ENCODE assay signal across 27 cellular contexts in the genomic region with DNA sequence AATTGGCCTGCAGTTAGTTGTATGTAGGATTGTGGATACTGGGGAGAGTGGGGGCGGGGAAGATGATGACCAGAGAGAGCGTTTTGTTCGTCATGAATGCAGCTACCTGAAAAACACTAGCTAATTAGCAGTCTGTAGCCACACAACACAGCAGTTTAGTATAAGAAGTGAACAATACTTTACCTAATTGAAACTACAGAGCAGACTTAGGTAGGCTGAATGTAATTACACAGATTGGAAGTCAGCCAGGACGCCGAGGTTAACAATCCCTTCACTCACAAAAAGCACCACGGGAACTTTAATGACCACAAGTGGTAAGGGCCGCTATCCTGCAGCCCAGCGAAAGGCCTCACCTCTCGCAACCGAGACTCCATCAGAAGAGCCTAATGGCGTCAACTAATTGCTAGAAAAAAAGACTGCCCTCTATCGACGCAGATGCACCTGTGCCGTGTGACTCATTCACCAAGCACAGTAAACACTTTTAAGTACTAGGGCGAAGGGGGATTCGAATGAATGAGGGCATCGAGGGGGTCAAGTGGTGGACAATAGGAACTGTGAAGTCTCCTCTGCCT.
A peak's percentile ranks its signal among the peaks of the same experiment; 100 is the strongest.
DNase-seq lines count a peak whose midpoint lies in the region; ATAC-seq and TF ChIP-seq lines count a peak whose summit lies in the region.
"Had no signal": no experiment of that assay in that cellular context is flagged by ENCODE, and none has a peak within 500 bp of the region (broad histone marks: within the 10 kb centered on the region; RNA-seq: fewer than 3 reads in every experiment).

No MANE protein-coding gene starts in this region.

- no peak overlapping the region for H3K27ac Mint-ChIP-seq in neural progenitor cell
- H3K27ac Mint-ChIP-seq in activated CD4-positive, alpha-beta memory T cell treated with anti-CD3 and anti-CD28 coated beads, Interleukin-2, amount 10 ng/mL, durations not matched to agents 7 days and 5 days = no peak overlapping the region
- H3K27ac Mint-ChIP-seq: activated naive CD8-positive, alpha-beta T cell treated with anti-CD3 and anti-CD28 coated beads for 36 hours; dendritic cell treated with granulocyte-macrophage colony-stimulating factor and Interleukin-4, amounts not matched to agents 40 ng/mL and 50 ng/mL, for 4 days; stimulated activated naive B cell treated with anti-CD40 and anti-IgM and Interleukin-4, amounts not matched to agents 10 μg/mL and 1 μg/mL and 100 μg/mL, for 72 hours had no signal

- DNase-seq in DMS53 (lab: John Stamatoyannopoulos, UW) (peak; percentile 5), DMS53 treated with DMSO at 0.1 percent for 48 hours (lab: John Stamatoyannopoulos, UW; ENCODE audit: unreplicated experiment) (no peak), NCI-H1436 treated with DMSO at 0.1 percent for 48 hours (lab: John Stamatoyannopoulos, UW) (peak; percentile 73), astrocyte of the hippocampus (ENCODE audit: low read depth, low spot score) (peak; percentile 48), neural progenitor cell (ENCODE audit: low spot score) (peak; percentile 83), sciatic nerve (ENCODE audit: low spot score) (no peak)
- no peak for DNase-seq in activated CD4-positive, alpha-beta memory T cell treated with anti-CD3 and anti-CD28 coated beads, Interleukin-2, amount 10 ng/mL, durations not matched to agents 7 days and 5 days
- DNase-seq: activated CD4-positive, alpha-beta T cell treated with anti-CD3 and anti-CD28 coated beads for 1 hour; activated naive CD8-positive, alpha-beta T cell treated with anti-CD3 and anti-CD28 coated beads for 36 hours; C1 segment of cervical spinal cord; DND-41; foreskin melanocyte; hypothalamus; Karpas-422; mucosa of descending colon; NCI-H1694; NCI-H526; Peyer's patch; stimulated activated CD4-positive, alpha-beta T cell treated with anti-CD3 and anti-CD28 coated beads, Interleukin-15, amount 100 ng/mL, for 24 hours; stimulated activated naive B cell treated with anti-CD40 and anti-IgM and Interleukin-4, amounts not matched to agents 10 μg/mL and 1 μg/mL and 100 μg/mL, for 72 hours had no signal

- peaks cover 5% of the 10 kb centered on the region for H3K4me1 Mint-ChIP-seq in neural progenitor cell
- H3K4me1 Mint-ChIP-seq in activated CD4-positive, alpha-beta memory T cell treated with anti-CD3 and anti-CD28 coated beads, Interleukin-2, amount 10 ng/mL, durations not matched to agents 7 days and 5 days = peaks cover 19% of the 10 kb centered on the region

- H2AFZ ChIP-seq in neural progenitor cell (replicated peaks) = no peak overlapping the region

- H3K4me1 ChIP-seq in neural progenitor cell = peaks cover 36% of the 10 kb centered on the region
- H3K4me1 ChIP-seq: Peyer's patch had no signal

- no peak overlapping the region for H3K9ac ChIP-seq in neural progenitor cell

- intact Hi-C loops in sciatic nerve (cut with DNase I) = no loop called here

- no peaks in the 10 kb centered on the region for H3K27me3 ChIP-seq in neural progenitor cell
- H3K27me3 ChIP-seq: neutrophil, Peyer's patch, right atrium auricular region had no signal

- ATAC-seq in HG03280 (IDR thresholded peaks at IDR 0.05; ENCODE audit: unreplicated experiment) = no peak
- no peak for ATAC-seq in sciatic nerve
- ATAC-seq: mucosa of descending colon; SK-N-SH treated with all-trans-retinoic acid at 6 μM for 48 hours; stimulated activated naive B cell treated with anti-CD40 and anti-IgM and Interleukin-4, amounts not matched to agents 10 μg/mL and 1 μg/mL and 100 μg/mL, for 72 hours had no signal

- H3K9me3 ChIP-seq in neural progenitor cell (ENCODE audit: low read depth) = no peaks in the 10 kb centered on the region
- H3K9me3 ChIP-seq: mucosa of descending colon, neutrophil, Peyer's patch, right atrium auricular region had no signal

- H3K4me3 ChIP-seq in neural progenitor cell = no peak overlapping the region
- H3K4me3 ChIP-seq: mucosa of descending colon, Peyer's patch, right atrium auricular region had no signal

- TF ChIP-seq CTCF in neural progenitor cell (IDR thresholded peaks at IDR 0.05) = peak; percentile 57

- H3K36me3 Mint-ChIP-seq in neural progenitor cell = no peaks in the 10 kb centered on the region
- peaks cover 44% of the 10 kb centered on the region for H3K36me3 Mint-ChIP-seq in activated CD4-positive, alpha-beta memory T cell treated with anti-CD3 and anti-CD28 coated beads, Interleukin-2, amount 10 ng/mL, durations not matched to agents 7 days and 5 days (ENCODE audit: low read depth)

- H3K9me3 Mint-ChIP-seq in neural progenitor cell = no peaks in the 10 kb centered on the region
- H3K9me3 Mint-ChIP-seq in activated CD4-positive, alpha-beta memory T cell treated with anti-CD3 and anti-CD28 coated beads, Interleukin-2, amount 10 ng/mL, durations not matched to agents 7 days and 5 days = peaks cover 3% of the 10 kb centered on the region
- H3K9me3 Mint-ChIP-seq: activated naive CD8-positive, alpha-beta T cell treated with anti-CD3 and anti-CD28 coated beads for 36 hours; brain; dendritic cell treated with granulocyte-macrophage colony-stimulating factor and Interleukin-4, amounts not matched to agents 40 ng/mL and 50 ng/mL, for 4 days; stimulated activated naive B cell treated with anti-CD40 and anti-IgM and Interleukin-4, amounts not matched to agents 10 μg/mL and 1 μg/mL and 100 μg/mL, for 72 hours had no signal

- no peaks in the 10 kb centered on the region for H3K79me2 ChIP-seq in neural progenitor cell (ENCODE audit: low read depth)

- H4K20me1 ChIP-seq in neural progenitor cell (ENCODE audit: low read depth) = no peaks in the 10 kb centered on the region

- H3K4me2 ChIP-seq in neural progenitor cell = peak overlapping the region; percentile 33

- CTCF ChIA-PET in activated CD4-positive, alpha-beta memory T cell treated with anti-CD3 and anti-CD28 coated beads, Interleukin-2, amount 10 ng/mL, durations not matched to agents 7 days and 5 days (lab: Charles Lee) = no interaction called here

- H3K27ac ChIP-seq in neural progenitor cell = peak overlapping the region; percentile 78
- H3K27ac ChIP-seq: epithelial cell of prostate, neutrophil, Peyer's patch, right atrium auricular region had no signal

- H3K27me3 Mint-ChIP-seq in neural progenitor cell (ENCODE audit: insufficient read depth, low read depth) = peaks cover 4% of the 10 kb centered on the region
- H3K27me3 Mint-ChIP-seq in activated CD4-positive, alpha-beta memory T cell treated with anti-CD3 and anti-CD28 coated beads, Interleukin-2, amount 10 ng/mL, durations not matched to agents 7 days and 5 days = no peaks in the 10 kb centered on the region
- H3K27me3 Mint-ChIP-seq: activated naive CD8-positive, alpha-beta T cell treated with anti-CD3 and anti-CD28 coated beads for 36 hours; brain; dendritic cell treated with granulocyte-macrophage colony-stimulating factor and Interleukin-4, amounts not matched to agents 40 ng/mL and 50 ng/mL, for 4 days; stimulated activated naive B cell treated with anti-CD40 and anti-IgM and Interleukin-4, amounts not matched to agents 10 μg/mL and 1 μg/mL and 100 μg/mL, for 72 hours had no signal

- no peaks in the 10 kb centered on the region for H3K36me3 ChIP-seq in neural progenitor cell
- H3K36me3 ChIP-seq: neutrophil, Peyer's patch, right atrium auricular region had no signal

- no peak overlapping the region for H3K4me3 Mint-ChIP-seq in neural progenitor cell
- no peak overlapping the region for H3K4me3 Mint-ChIP-seq in activated CD4-positive, alpha-beta memory T cell treated with anti-CD3 and anti-CD28 coated beads, Interleukin-2, amount 10 ng/mL, durations not matched to agents 7 days and 5 days
- H3K4me3 Mint-ChIP-seq: activated naive CD8-positive, alpha-beta T cell treated with anti-CD3 and anti-CD28 coated beads for 36 hours; brain; dendritic cell treated with granulocyte-macrophage colony-stimulating factor and Interleukin-4, amounts not matched to agents 40 ng/mL and 50 ng/mL, for 4 days; stimulated activated naive B cell treated with anti-CD40 and anti-IgM and Interleukin-4, amounts not matched to agents 10 μg/mL and 1 μg/mL and 100 μg/mL, for 72 hours had no signal

- POLR2A ChIA-PET in activated CD4-positive, alpha-beta memory T cell treated with anti-CD3 and anti-CD28 coated beads, Interleukin-2, amount 10 ng/mL, durations not matched to agents 7 days and 5 days (lab: Charles Lee) = no interaction called here

- peaks cover 27% of the 10 kb centered on the region for H3F3A ChIP-seq in neural progenitor cell (ENCODE audit: low read depth)

Comparison
In these comparisons a context has a peak if more than half of its experiments do, and no peak if none do; other contexts are left out.
1. DNase-seq: peak in DMS53 (single experiment), NCI-H1436 treated with DMSO at 0.1 percent for 48 hours (single experiment), astrocyte of the hippocampus (single experiment) and neural progenitor cell (single experiment); none in DMS53 treated with DMSO at 0.1 percent for 48 hours (single experiment), activated CD4-positive, alpha-beta memory T cell treated with anti-CD3 and anti-CD28 coated beads, Interleukin-2, amount 10 ng/mL, durations not matched to agents 7 days and 5 days (single experiment) and sciatic nerve (single experiment).